ENCODE assay signal across 20 cellular contexts in the genomic region with DNA sequence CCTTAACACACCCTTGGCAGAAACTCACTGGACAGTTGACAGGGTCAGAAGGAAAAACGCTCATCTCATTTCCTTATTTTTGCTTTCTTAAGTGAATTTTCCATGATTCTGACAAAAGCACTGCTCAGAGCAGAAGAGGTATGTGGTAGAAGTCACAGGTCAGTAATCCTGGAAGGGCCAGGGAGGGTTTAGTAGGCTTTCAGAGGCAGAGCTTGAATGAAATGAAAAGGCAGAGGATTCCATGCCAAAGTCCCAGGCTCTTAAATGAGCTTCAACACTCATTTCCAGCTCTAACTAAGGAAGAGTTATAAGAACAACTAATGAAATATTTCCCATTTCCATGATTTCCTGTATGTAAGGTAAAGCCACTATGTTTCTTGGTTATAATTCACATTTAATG.
"Had no signal": no experiment of that assay in that cellular context is flagged by ENCODE, and none has a peak within 500 bp of the region (broad histone marks: within the 10 kb centered on the region; RNA-seq: fewer than 3 reads in every experiment).

No MANE protein-coding gene starts in this region.

- DNase-seq: KBM-7; MV-4-11; NCI-H1048; NCI-H1105; NCI-H1417; NCI-H1436 treated with DMSO at 0.1 percent for 48 hours; NCI-H1694; NCI-H1930; NCI-H2081; NCI-H2107; NCI-H2227 treated with DMSO at 0.1 percent for 48 hours; NCI-H524; NCI-H526 treated with DMSO at 0.1 percent for 48 hours; NCI-H748 treated with DMSO at 0.1 percent for 48 hours; NK-92 treated with Interleukin-12 subunit alpha and Interleukin-12 subunit beta, amount 100 ng/mL, for 24 hours; PC-3; SHP77; SK-N-SH had no signal

- H3K27ac ChIP-seq: RWPE1 had no signal

- ATAC-seq: Panc1, PC-3 had no signal

- H3K9ac ChIP-seq: SK-N-SH had no signal

- H3K4me2 ChIP-seq: SK-N-SH had no signal
